ENCODE assay signal across 26 cellular contexts in the genomic region with DNA sequence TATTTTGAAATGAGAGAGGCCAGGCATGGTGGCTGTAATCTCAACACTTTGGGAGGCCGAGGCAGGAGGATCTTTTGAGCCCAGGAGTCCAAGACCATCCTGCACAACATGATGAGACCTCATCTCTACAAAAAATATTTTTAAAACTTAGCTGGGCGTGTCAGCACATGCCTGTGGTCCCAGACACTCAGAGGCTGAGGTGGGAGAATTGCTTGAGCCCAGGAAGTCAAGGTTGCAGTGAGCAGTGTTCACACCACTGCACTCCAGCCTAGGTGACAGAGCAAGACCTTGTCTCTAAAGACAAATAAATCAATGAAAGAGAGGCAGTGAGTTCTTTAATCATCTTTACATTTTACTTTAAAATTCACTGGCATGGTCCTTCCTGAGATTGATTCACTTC.
A peak's percentile ranks its signal among the peaks of the same experiment; 100 is the strongest.
DNase-seq lines count a peak whose midpoint lies in the region; ATAC-seq and TF ChIP-seq lines count a peak whose summit lies in the region.
"Had no signal": no experiment of that assay in that cellular context is flagged by ENCODE, and none has a peak within 500 bp of the region (broad histone marks: within the 10 kb centered on the region; RNA-seq: fewer than 3 reads in every experiment).

No MANE protein-coding gene starts in this region.

- no peak overlapping the region for H3K4me2 ChIP-seq in smooth muscle cell

- TF ChIP-seq CTCF in smooth muscle cell (IDR thresholded peaks at IDR 0.05; ENCODE audit: borderline replicate concordance, insufficient read depth, poor library complexity, severe bottlenecking): no peak
- no peak for TF ChIP-seq CTCF in gastrocnemius medialis (IDR thresholded peaks at IDR 0.05 in 4 of 5, conservative IDR thresholded peaks at IDR 0.05 in 1 of 5)

- POLR2A ChIA-PET in activated CD4-positive, alpha-beta T cell treated with anti-CD3 and anti-CD28 coated beads for 36 hours (lab: Charles Lee): interaction anchor here (0.5 kb wide), 1 partner anchor 636 kb away, joined by 6 read pairs; no protein-coding TSS in a partner anchor
- POLR2A ChIA-PET in activated naive CD8-positive, alpha-beta T cell treated with anti-CD3 and anti-CD28 coated beads, Interleukin-2, amount 10 ng/mL, durations not matched to agents 7 days and 5 days (lab: Charles Lee): interaction anchor here (1.1 to 3.6 kb wide), 4 partner anchors 9 to 125 kb away, joined by 3 to 18 read pairs (median 5); a partner anchor contains a TSS

- peaks cover 1% of the 10 kb centered on the region for H3K9me3 Mint-ChIP-seq in activated CD4-positive, alpha-beta T cell treated with anti-CD3 and anti-CD28 coated beads for 36 hours (ENCODE audit: low read depth)
- H3K9me3 Mint-ChIP-seq in activated naive CD8-positive, alpha-beta T cell treated with anti-CD3 and anti-CD28 coated beads, Interleukin-2, amount 10 ng/mL, durations not matched to agents 7 days and 5 days: peaks cover 3% of the 10 kb centered on the region
- no peaks in the 10 kb centered on the region for H3K9me3 Mint-ChIP-seq in activated naive CD8-positive, alpha-beta T cell treated with anti-CD3 and anti-CD28 coated beads, Interleukin-2, amount 50 U/mL, for 24 hours
- H3K9me3 Mint-ChIP-seq: CD8-positive, alpha-beta memory T cell had no signal

- TF ChIP-seq POLR2A in gastrocnemius medialis (IDR thresholded peaks at IDR 0.05): no peak

- H3K9me3 ChIP-seq in adipocyte (ENCODE audit: control insufficient read depth, low read length): no peaks in the 10 kb centered on the region
- H3K9me3 ChIP-seq in smooth muscle cell (replicated peaks; ENCODE audit: low read depth): no peaks in the 10 kb centered on the region
- H3K9me3 ChIP-seq in gastrocnemius medialis: no peaks in the 10 kb centered on the region
- H3K9me3 ChIP-seq: HAP-1 had no signal

- ATAC-seq in activated CD4-positive, alpha-beta T cell treated with anti-CD3 and anti-CD28 coated beads for 36 hours: no peak
- no peak for ATAC-seq in activated naive CD8-positive, alpha-beta T cell treated with anti-CD3 and anti-CD28 coated beads, Interleukin-2, amount 10 ng/mL, durations not matched to agents 7 days and 5 days (ENCODE audit: low read depth)
- ATAC-seq in activated naive CD8-positive, alpha-beta T cell treated with anti-CD3 and anti-CD28 coated beads, Interleukin-2, amount 50 U/mL, for 24 hours: no peak
- no peak for ATAC-seq in gastrocnemius medialis
- ATAC-seq: HepG2 had no signal

- H3K4me3 ChIP-seq in adipocyte (ENCODE audit: low read length): no peak overlapping the region
- no peak overlapping the region for H3K4me3 ChIP-seq in smooth muscle cell
- H3K4me3 ChIP-seq in gastrocnemius medialis: no peak overlapping the region
- H3K4me3 ChIP-seq: HAP-1, PC-9 had no signal

- H3K4me1 Mint-ChIP-seq in activated CD4-positive, alpha-beta T cell treated with anti-CD3 and anti-CD28 coated beads for 36 hours: peaks cover 75% of the 10 kb centered on the region
- peaks cover 56% of the 10 kb centered on the region for H3K4me1 Mint-ChIP-seq in activated naive CD8-positive, alpha-beta T cell treated with anti-CD3 and anti-CD28 coated beads, Interleukin-2, amount 10 ng/mL, durations not matched to agents 7 days and 5 days
- peaks cover 64% of the 10 kb centered on the region for H3K4me1 Mint-ChIP-seq in activated naive CD8-positive, alpha-beta T cell treated with anti-CD3 and anti-CD28 coated beads, Interleukin-2, amount 50 U/mL, for 24 hours

- H4K20me1 ChIP-seq in smooth muscle cell (ENCODE audit: low read depth): no peaks in the 10 kb centered on the region

- H3K4me1 ChIP-seq in adipocyte (ENCODE audit: control insufficient read depth, insufficient read depth, low read length) (peaks cover 44% of the 10 kb centered on the region), smooth muscle cell (ENCODE audit: low read depth) (peaks cover 17% of the 10 kb centered on the region), gastrocnemius medialis (no peaks in the 10 kb centered on the region)
- H3K4me1 ChIP-seq: HAP-1 had no signal

- in situ Hi-C loops in gastrocnemius medialis (cut with MboI; ENCODE audit: low sequenced_read_pairs in 4 of 4): no loop called here

- H3K9ac ChIP-seq in adipocyte (ENCODE audit: low read length) (peak overlapping the region; percentile 38), smooth muscle cell (ENCODE audit: low read depth) (no peak overlapping the region)

- no peaks in the 10 kb centered on the region for H3F3A ChIP-seq in smooth muscle cell (ENCODE audit: low read depth)

- H3K27ac ChIP-seq in smooth muscle cell (ENCODE audit: low read depth): no peak overlapping the region
- H3K27ac ChIP-seq in gastrocnemius medialis: no peak overlapping the region
- H3K27ac ChIP-seq: C4-2B, HL-60, RWPE1 had no signal

- no peak for DNase-seq in activated CD4-positive, alpha-beta T cell treated with anti-CD3 and anti-CD28 coated beads for 36 hours
- DNase-seq in activated CD4-positive, alpha-beta T cell treated with anti-CD3 and anti-CD28 coated beads, Interleukin-2, amount 50 U/mL, for 1 hour: no peak
- DNase-seq in activated naive CD8-positive, alpha-beta T cell treated with anti-CD3 and anti-CD28 coated beads, Interleukin-2, amount 10 ng/mL, durations not matched to agents 7 days and 5 days: no peak
- no peak for DNase-seq in activated naive CD8-positive, alpha-beta T cell treated with anti-CD3 and anti-CD28 coated beads, Interleukin-2, amount 50 U/mL, for 24 hours
- no peak for DNase-seq in adipocyte (ENCODE audit: low read depth)
- DNase-seq in smooth muscle cell (lab: John Stamatoyannopoulos, UW; ENCODE audit: unreplicated experiment): no peak
- DNase-seq in DMS53 (lab: John Stamatoyannopoulos, UW): no peak
- DNase-seq in gastrocnemius medialis: no peak
- DNase-seq: 8988T; Calu3; CD8-positive, alpha-beta memory T cell; DMS153; GF-D8; KBM-7; MM.1S; NCI-H1048; NCI-H1417 treated with DMSO at 0.1 percent for 48 hours; NCI-H187; NCI-H2107; PC-9; SHP77 treated with DMSO at 0.1 percent for 48 hours had no signal

- no peak overlapping the region for H3K4me3 Mint-ChIP-seq in activated CD4-positive, alpha-beta T cell treated with anti-CD3 and anti-CD28 coated beads for 36 hours
- no peak overlapping the region for H3K4me3 Mint-ChIP-seq in activated naive CD8-positive, alpha-beta T cell treated with anti-CD3 and anti-CD28 coated beads, Interleukin-2, amount 10 ng/mL, durations not matched to agents 7 days and 5 days
- H3K4me3 Mint-ChIP-seq in activated naive CD8-positive, alpha-beta T cell treated with anti-CD3 and anti-CD28 coated beads, Interleukin-2, amount 50 U/mL, for 24 hours: no peak overlapping the region
- H3K4me3 Mint-ChIP-seq: CD8-positive, alpha-beta memory T cell had no signal

- no peaks in the 10 kb centered on the region for H3K79me2 ChIP-seq in smooth muscle cell (ENCODE audit: low read depth)

- H3K27ac Mint-ChIP-seq in activated CD4-positive, alpha-beta T cell treated with anti-CD3 and anti-CD28 coated beads for 36 hours: peak overlapping the region; percentile 22
- peak overlapping the region; percentile 72 for H3K27ac Mint-ChIP-seq in activated naive CD8-positive, alpha-beta T cell treated with anti-CD3 and anti-CD28 coated beads, Interleukin-2, amount 10 ng/mL, durations not matched to agents 7 days and 5 days
- H3K27ac Mint-ChIP-seq in activated naive CD8-positive, alpha-beta T cell treated with anti-CD3 and anti-CD28 coated beads, Interleukin-2, amount 50 U/mL, for 24 hours: no peak overlapping the region
- H3K27ac Mint-ChIP-seq: CD8-positive, alpha-beta memory T cell had no signal

- H3K27me3 ChIP-seq in adipocyte (replicated peaks; ENCODE audit: control insufficient read depth, insufficient read depth, low read length) (no peaks in the 10 kb centered on the region), smooth muscle cell (ENCODE audit: low read depth) (no peaks in the 10 kb centered on the region), gastrocnemius medialis (no peaks in the 10 kb centered on the region)

- CTCF ChIA-PET in activated CD4-positive, alpha-beta T cell treated with anti-CD3 and anti-CD28 coated beads for 36 hours (lab: Charles Lee): interaction anchor here (0.7 to 3.8 kb wide), 3 partner anchors 16 to 234 kb away, joined by 3 to 12 read pairs (median 4); no protein-coding TSS in a partner anchor

- H3K27me3 Mint-ChIP-seq in activated CD4-positive, alpha-beta T cell treated with anti-CD3 and anti-CD28 coated beads for 36 hours: no peaks in the 10 kb centered on the region
- H3K27me3 Mint-ChIP-seq in activated naive CD8-positive, alpha-beta T cell treated with anti-CD3 and anti-CD28 coated beads, Interleukin-2, amount 10 ng/mL, durations not matched to agents 7 days and 5 days: no peaks in the 10 kb centered on the region
- H3K27me3 Mint-ChIP-seq in activated naive CD8-positive, alpha-beta T cell treated with anti-CD3 and anti-CD28 coated beads, Interleukin-2, amount 50 U/mL, for 24 hours: no peaks in the 10 kb centered on the region

- 97% methylated on average over 2 of the region's 2 CpGs for WGBS in smooth muscle cell (ENCODE audit: low lambda C conversion rate)

- intact Hi-C loops in activated CD4-positive, alpha-beta T cell treated with anti-CD3 and anti-CD28 coated beads for 36 hours (cut with DNase I, micrococcal nuclease): loop anchor here (2.0 to 5.0 kb wide), 4 partner anchors 135 to 990 kb away; no protein-coding TSS in a partner anchor
- intact Hi-C loops in gastrocnemius medialis (cut with DNase I; ENCODE audit: low total_unique reads): no loop called here

- H3K36me3 ChIP-seq in adipocyte (ENCODE audit: control insufficient read depth, insufficient read depth, low read length, severe bottlenecking) (no peaks in the 10 kb centered on the region), smooth muscle cell (ENCODE audit: low read depth) (no peaks in the 10 kb centered on the region), gastrocnemius medialis (no peaks in the 10 kb centered on the region)
- H3K36me3 ChIP-seq: HAP-1 had no signal

- H2AFZ ChIP-seq in smooth muscle cell (ENCODE audit: low read depth): peak overlapping the region; percentile 45
- H2AFZ ChIP-seq: PC-9 had no signal

- H3K36me3 Mint-ChIP-seq in activated CD4-positive, alpha-beta T cell treated with anti-CD3 and anti-CD28 coated beads for 36 hours (ENCODE audit: low read depth): peaks cover 7% of the 10 kb centered on the region
- H3K36me3 Mint-ChIP-seq in activated naive CD8-positive, alpha-beta T cell treated with anti-CD3 and anti-CD28 coated beads, Interleukin-2, amount 10 ng/mL, durations not matched to agents 7 days and 5 days: peaks cover 38% of the 10 kb centered on the region
- peaks cover 2% of the 10 kb centered on the region for H3K36me3 Mint-ChIP-seq in activated naive CD8-positive, alpha-beta T cell treated with anti-CD3 and anti-CD28 coated beads, Interleukin-2, amount 50 U/mL, for 24 hours (ENCODE audit: low read depth)
